Comparison of ENCODE assay signal across 8 cellular contexts in the genomic region with DNA sequence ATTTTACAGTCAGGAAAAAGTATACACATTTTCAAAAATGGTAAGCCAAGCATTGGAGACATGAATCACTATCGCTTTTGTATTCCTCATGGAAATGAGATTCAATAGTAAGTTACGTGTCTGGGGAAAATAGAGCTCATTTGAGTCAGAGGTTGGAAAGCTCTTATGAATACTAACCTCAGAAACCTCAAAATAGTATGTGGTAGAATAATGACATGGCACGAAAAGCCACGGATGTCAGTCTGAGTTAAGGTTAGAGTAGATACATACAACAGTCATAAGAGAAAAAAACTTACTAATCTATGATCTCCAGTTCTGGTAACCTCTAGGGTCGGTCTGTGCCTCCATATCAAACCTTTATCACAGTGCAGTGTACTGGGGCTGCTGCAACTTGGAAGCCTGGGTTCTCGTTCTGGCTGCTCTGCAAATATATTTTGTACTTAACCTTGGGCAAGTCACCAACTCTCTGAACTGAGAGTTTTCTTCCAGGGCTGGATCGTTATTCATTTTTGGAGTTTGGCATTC. TPM values are rescaled to one million over a fixed set of nuclear protein-coding genes. Genes with fewer than 3 reads are reported as not detected.
DNase-seq lines count a peak whose midpoint lies in the region; ATAC-seq and TF ChIP-seq lines count a peak whose summit lies in the region.

No MANE protein-coding gene starts in this region.

- peaks cover 80% of the 10 kb centered on the region for H3K4me1 Mint-ChIP-seq in osteocyte (ENCODE audit: unreplicated experiment)

- no peaks in the 10 kb centered on the region for H3K9me3 Mint-ChIP-seq in osteocyte (ENCODE audit: unreplicated experiment)

- no peaks in the 10 kb centered on the region for H3K27me3 Mint-ChIP-seq in osteocyte (ENCODE audit: unreplicated experiment)

- H3K27ac Mint-ChIP-seq in osteocyte (ENCODE audit: unreplicated experiment): peak overlapping the region; percentile 84

- TF ChIP-seq CTCF in osteocyte (IDR thresholded peaks at IDR 0.05): no peak

- no peak overlapping the region for H3K4me3 Mint-ChIP-seq in osteocyte (ENCODE audit: unreplicated experiment)

- peak; percentile 84 for DNase-seq in GM04503 (ENCODE audit: low read depth)
- peak; percentile 96 for DNase-seq in amniotic epithelial cell (ENCODE audit: low read depth)
- DNase-seq in osteocyte (ENCODE audit: extremely low spot score, unreplicated experiment): no peak
- no peak for DNase-seq in ACHN
- no peak for DNase-seq in substantia nigra (lab: John Stamatoyannopoulos, UW)
- no peak for DNase-seq in SKM-1 treated with dmso at 0.1 percent for 144 hours (lab: John Stamatoyannopoulos, UW; ENCODE audit: unreplicated experiment)

- H3K27ac ChIP-seq in substantia nigra (ENCODE audit: low read depth, low read length, poor library complexity, severe bottlenecking): no peak overlapping the region

- in situ Hi-C loops in ACHN (cut with HindIII; ENCODE audit: low pct_ligation_motif_present, low pct_unique_long_range_greater_than_20kb, low sequenced_read_pairs): no loop called here

- H3K36me3 Mint-ChIP-seq in osteocyte (ENCODE audit: unreplicated experiment): peaks cover 42% of the 10 kb centered on the region

- peak; percentile 70 for ATAC-seq in HG03442 (IDR thresholded peaks at IDR 0.05; ENCODE audit: unreplicated experiment)
- no peak for ATAC-seq in HG03135 (IDR thresholded peaks at IDR 0.05; ENCODE audit: unreplicated experiment)

RNA-seq across cellular contexts. Expression of gene MAP1B, which starts 31.7 kb away (rescaled TPM):
- 189 and 207 TPM in 2 replicates for total RNA-seq in osteocyte

Comparison
In these comparisons a context has a peak if more than half of its experiments do, and no peak if none do; other contexts are left out.
1. DNase-seq: peak in GM04503 (single experiment) and amniotic epithelial cell (single experiment); none in osteocyte (single experiment), ACHN (single experiment), substantia nigra (0 of 49) and SKM-1 treated with dmso at 0.1 percent for 144 hours (single experiment).